10 cellular contexts compared by ENCODE assay signal in genomic region chr1:17538428-17539130, GRCh38. TPM values are rescaled to one million over a fixed set of nuclear protein-coding genes. Genes with fewer than 3 reads are reported as not detected.
DNase-seq lines count a peak whose midpoint lies in the region; ATAC-seq, FAIRE-seq and TF ChIP-seq lines count a peak whose summit lies in the region.
"Had no signal": no experiment of that assay in that cellular context is flagged by ENCODE, and none has a peak within 500 bp of the region (broad histone marks: within the 10 kb centered on the region; RNA-seq: fewer than 3 reads in every experiment).

No MANE protein-coding gene starts in this region.

- WGBS in stomach, 5 donors: 8 to 18% (median 15%) methylated on average over 13 of the region's 13 CpGs

- no peak for TF ChIP-seq EP300 in stomach (IDR thresholded peaks at IDR 0.05)

- peak overlapping the region; percentile 32 for H3K4me2 ChIP-seq in keratinocyte (ENCODE audit: control insufficient read depth, extremely low read depth, insufficient read depth, low read depth, low read length)

- no peaks in the 10 kb centered on the region for H3K79me2 ChIP-seq in keratinocyte (ENCODE audit: control insufficient read depth, insufficient read depth, low read length)

- H3K4me3 ChIP-seq in WERI-Rb-1 (ENCODE audit: low read depth, low read length): no peak overlapping the region
- H3K4me3 ChIP-seq in keratinocyte (ENCODE audit: control insufficient read depth in 2 of 3, extremely low read depth in 1 of 3, insufficient read depth in 2 of 3, low read depth in 1 of 3, low read length in 3 of 3): no peak overlapping the region
- peak overlapping the region in 3 of 4 donors; percentile 50 to 73 (median 72) for H3K4me3 ChIP-seq in stomach

- H3K27ac ChIP-seq in WERI-Rb-1 (peak overlapping the region; percentile 71), keratinocyte (ENCODE audit: control insufficient read depth, insufficient read depth, low read length) (no peak overlapping the region), stomach (peak overlapping the region; percentile 44 to 94 (median 87))

- no peak for ATAC-seq in GM21737 (IDR thresholded peaks at IDR 0.05; ENCODE audit: unreplicated experiment)
- ATAC-seq: activated CD8-positive, alpha-beta T cell treated with anti-CD3 and anti-CD28 coated beads, Interleukin-2, amount 10 ng/mL, durations not matched to agents 7 days and 5 days had no signal

- no peak overlapping the region for H2AFZ ChIP-seq in keratinocyte (ENCODE audit: control insufficient read depth, low read length)

- H3K4me1 ChIP-seq in keratinocyte (ENCODE audit: control insufficient read depth, extremely low read depth, insufficient read depth, low read length): peaks cover 4% of the 10 kb centered on the region
- peaks cover 27 to 73% (median 52%) of the 10 kb centered on the region in 4 donors for H3K4me1 ChIP-seq in stomach

- dilution Hi-C loops in keratinocyte (cut with MboI; ENCODE audit: extremely low pct_ligation_motif_present, low sequenced_read_pairs): no loop called here

- no peaks in the 10 kb centered on the region for H4K20me1 ChIP-seq in keratinocyte (ENCODE audit: control insufficient read depth, extremely low read depth, insufficient read depth, low read length)

- no peaks in the 10 kb centered on the region for H3K27me3 ChIP-seq in WERI-Rb-1 (ENCODE audit: insufficient read depth, low read depth, severe bottlenecking)
- H3K27me3 ChIP-seq in keratinocyte (ENCODE audit: control insufficient read depth, extremely low read depth, insufficient read depth, low read length): peaks cover 6% of the 10 kb centered on the region
- H3K27me3 ChIP-seq in stomach: peaks cover 0 to 28% (median 0%) of the 10 kb centered on the region in 3 donors

- intact Hi-C loops in stomach (cut with DNase I; ENCODE audit: low total_unique reads): no loop called here

- FAIRE-seq in keratinocyte (lab: Jason Lieb, UNC) (peak; percentile 23), frontal cortex (lab: Jason Lieb, UNC) (no peak)

- H3K9ac ChIP-seq in keratinocyte (ENCODE audit: control insufficient read depth, extremely low read depth, insufficient read depth, low read length): no peak overlapping the region

- H3K9me1 ChIP-seq in keratinocyte (ENCODE audit: control insufficient read depth, extremely low read depth, insufficient read depth, low read length): no peaks in the 10 kb centered on the region

- DNase-seq in HuH-7.5 (ENCODE audit: low spot score): peak; percentile 43
- peak; percentile 84 for DNase-seq in WERI-Rb-1
- no peak for DNase-seq in keratinocyte (ENCODE audit: low read depth, low spot score)
- no peak for DNase-seq in stomach
- no peak for DNase-seq in frontal cortex (ENCODE audit: low spot score in 2 of 2)
- no peak for DNase-seq in AG08396 (ENCODE audit: low spot score)
- no peak for DNase-seq in activated effector memory CD4-positive, alpha-beta T cell treated with Interleukin-2 at 50 U/mL for 16 hours
- DNase-seq: activated CD8-positive, alpha-beta T cell treated with anti-CD3 and anti-CD28 coated beads, Interleukin-2, amount 10 ng/mL, durations not matched to agents 7 days and 5 days; immature natural killer cell had no signal

- H3K36me3 ChIP-seq in WERI-Rb-1 (no peaks in the 10 kb centered on the region), keratinocyte (ENCODE audit: control insufficient read depth in 2 of 2, extremely low read depth in 1 of 2, insufficient read depth in 2 of 2, low read length in 2 of 2) (no peaks in the 10 kb centered on the region), stomach (no peaks in the 10 kb centered on the region)

- no peaks in the 10 kb centered on the region for H3K9me3 ChIP-seq in WERI-Rb-1 (ENCODE audit: severe bottlenecking)
- H3K9me3 ChIP-seq in keratinocyte (ENCODE audit: control insufficient read depth, low read depth, low read length): no peaks in the 10 kb centered on the region
- no peaks in the 10 kb centered on the region for H3K9me3 ChIP-seq in stomach

- no peak for TF ChIP-seq POLR2A in stomach (IDR thresholded peaks at IDR 0.05)

- TF ChIP-seq CTCF in WERI-Rb-1 (IDR thresholded peaks at IDR 0.05; ENCODE audit: low read depth, low read length) (no peak), keratinocyte (optimal IDR thresholded peaks at IDR 0.05 in 1 of 3, IDR thresholded peaks at IDR 0.05 in 1 of 3, conservative IDR thresholded peaks at IDR 0.05 in 1 of 3; ENCODE audit: extremely low read depth in 1 of 3, insufficient read depth in 2 of 3, low read length in 3 of 3) (no peak), stomach (IDR thresholded peaks at IDR 0.05) (no peak)

RNA-seq across cellular contexts. Expression of gene ARHGEF10L, which starts 0.9 kb away (rescaled TPM):
- polyA plus RNA-seq in keratinocyte: 2.4 to 5.1 TPM (median 2.8 TPM) in 3 replicates
- polyA plus RNA-seq in keratinocyte (2011; ENCODE audit: low read depth): 7.3 TPM
- polyA plus RNA-seq in keratinocyte (2011; cell fraction: cytosol; rRNA removed): 2.2 and 4.3 TPM in 2 replicates
- polyA plus RNA-seq in keratinocyte (2011; cell fraction: nucleus; rRNA removed): 6.9 and 9.2 TPM in 2 replicates
- polyA plus RNA-seq in keratinocyte (2012; ENCODE audit: low replicate concordance): 3.7 and 23.1 TPM in 2 replicates
- polyA minus RNA-seq in keratinocyte: 6.2 to 11.5 TPM (median 9.0 TPM) in 3 replicates
- 8.6 TPM for polyA minus RNA-seq in keratinocyte (2011; cell fraction: cytosol; rRNA and poly(A)+ RNA removed)
- 13.2 and 16.2 TPM in 2 replicates for polyA minus RNA-seq in keratinocyte (2011; cell fraction: nucleus; rRNA and poly(A)+ RNA removed)
- 100 to 1,000 TPM in 2 of 5 donors, 10 to 100 TPM in 3; 24.2 to 329 (median 75.4) TPM for total RNA-seq in stomach
- polyA plus RNA-seq in stomach: 10 to 100 TPM; 15.4 to 49.2 (median 22.5) TPM
- total RNA-seq in frontal cortex: 25.7 TPM
- total RNA-seq: activated CD8-positive, alpha-beta T cell treated with anti-CD3 and anti-CD28 coated beads, Interleukin-2, amount 10 ng/mL, durations not matched to agents 7 days and 5 days had no signal

Comparison
In these comparisons a context has a peak if more than half of its experiments do, and no peak if none do; other contexts are left out.
1. DNase-seq: peak in HuH-7.5 (single experiment) and WERI-Rb-1 (single experiment); none in keratinocyte (single experiment), stomach (single experiment), frontal cortex (0 of 2), AG08396 (single experiment) and activated effector memory CD4-positive, alpha-beta T cell treated with Interleukin-2 at 50 U/mL for 16 hours (single experiment).
2. H3K4me3 ChIP-seq: peak in stomach (3 of 4); none in WERI-Rb-1 (single experiment) and keratinocyte (0 of 3).